Comparison of ENCODE assay signal across 10 cellular contexts in genomic region chr18:8056723-8057122, GRCh38.
"Had no signal": no experiment of that assay in that cellular context is flagged by ENCODE, and none has a peak within 500 bp of the region (broad histone marks: within the 10 kb centered on the region; RNA-seq: fewer than 3 reads in every experiment).

No MANE protein-coding gene starts in this region.

- H2AFZ ChIP-seq: GM23248 had no signal

- H3K27ac ChIP-seq: GM23248, HL-60 had no signal

- H3K36me3 ChIP-seq: HAP-1 had no signal

- DNase-seq: GM23248, GOT3, H7, HFFc6, IMR-90, KG1 had no signal

- H3K4me3 ChIP-seq: GM23248, HAP-1, K562 had no signal

- H3K9ac ChIP-seq: GM23248 had no signal

- ATAC-seq: HCT116, K562 had no signal

- H3K4me1 ChIP-seq: HAP-1 had no signal

- H3K9me3 ChIP-seq: HAP-1 had no signal
